26 cellular contexts compared by ENCODE assay signal in genomic region chr11:132744771-132745170, GRCh38.
DNase-seq lines count a peak whose midpoint lies in the region; ATAC-seq, FAIRE-seq and TF ChIP-seq lines count a peak whose summit lies in the region.
"Had no signal": no experiment of that assay in that cellular context is flagged by ENCODE, and none has a peak within 500 bp of the region (broad histone marks: within the 10 kb centered on the region; RNA-seq: fewer than 3 reads in every experiment).

No MANE protein-coding gene starts in this region.

- no peaks in the 10 kb centered on the region for H3K36me3 ChIP-seq in astrocyte (ENCODE audit: insufficient read depth, low read length)
- no peaks in the 10 kb centered on the region for H3K36me3 ChIP-seq in spleen
- H3K36me3 ChIP-seq: BE2C, neutrophil, transverse colon had no signal

- H3K79me2 ChIP-seq in astrocyte (ENCODE audit: insufficient read depth, low read length) = no peaks in the 10 kb centered on the region

- intact Hi-C loops in spleen (cut with DNase I; ENCODE audit: low total_unique reads) = no loop called here

- peak overlapping the region; percentile 71 for H3K27ac ChIP-seq in astrocyte (ENCODE audit: low read depth, low read length)
- no peak overlapping the region for H3K27ac ChIP-seq in spleen
- H3K27ac ChIP-seq: neutrophil, transverse colon had no signal

- no peaks in the 10 kb centered on the region for H4K20me1 ChIP-seq in astrocyte (ENCODE audit: insufficient read depth, low read length)

- H3K27ac Mint-ChIP-seq in HFFc6 (peak overlapping the region; percentile 89), astrocyte (ENCODE audit: unreplicated experiment) (peak overlapping the region; percentile 87)
- H3K27ac Mint-ChIP-seq: activated naive CD4-positive, alpha-beta T cell treated with anti-CD3 and anti-CD28 coated beads for 36 hours had no signal

- TF ChIP-seq CTCF in AG09309 (IDR thresholded peaks at IDR 0.05; ENCODE audit: control insufficient read depth, insufficient read depth, low read depth, low read length, missing control alignments) (no peak), HFFc6 (IDR thresholded peaks at IDR 0.05) (no peak), astrocyte (IDR thresholded peaks at IDR 0.05; ENCODE audit: insufficient read depth, low read depth, low read length) (no peak), spleen (IDR thresholded peaks at IDR 0.05 in 8 of 11, conservative IDR thresholded peaks at IDR 0.05 in 3 of 11) (no peak)

- H3K4me3 ChIP-seq in AG09309 (ENCODE audit: control insufficient read depth, low read depth, low read length) (no peak overlapping the region), astrocyte (ENCODE audit: insufficient read depth, low read depth, low read length) (no peak overlapping the region), spleen (no peak overlapping the region)
- H3K4me3 ChIP-seq: transverse colon had no signal

- FAIRE-seq in astrocyte (lab: Jason Lieb, UNC) = peak; percentile 88
- FAIRE-seq: G401.6, GM19239, H54, RCC 7860 had no signal

- H2AFZ ChIP-seq in astrocyte (ENCODE audit: low read depth, low read length) = peak overlapping the region; percentile 61

- DNase-seq in AG09309 (ENCODE audit: low read depth) = peak; percentile 14
- peak; percentile 69 for DNase-seq in HFFc6
- DNase-seq in astrocyte (ENCODE audit: low read depth) = peak; percentile 71
- DNase-seq in myocyte (ENCODE audit: low read depth) = peak; percentile 1
- DNase-seq in ecto neural progenitor cell (ENCODE audit: low spot score) = no peak
- DNase-seq in spleen = no peak
- DNase-seq: activated CD8-positive, alpha-beta memory T cell treated with anti-CD3 and anti-CD28 coated beads for 24 hours; activated naive CD4-positive, alpha-beta T cell treated with anti-CD3 and anti-CD28 coated beads for 36 hours; activated T-cell treated with anti-CD3 and anti-CD28 coated beads, Interleukin-2, amount 50 U/mL, for 48 hours; BE2C; glutamatergic neuron; NCI-H510A; NK-92 treated with Interleukin-12 subunit alpha and Interleukin-12 subunit beta, amount 100 ng/mL, for 24 hours; stimulated activated CD4-positive, alpha-beta T cell treated with anti-CD3 and anti-CD28 coated beads, Interleukin-4, amount 100 ng/mL, for 24 hours; stimulated activated naive CD8-positive, alpha-beta T cell treated with anti-CD3 and anti-CD28 coated beads, Interleukin-15, amount 100 ng/mL, for 72 hours; T1000; transverse colon had no signal

- H3K4me1 Mint-ChIP-seq in HFFc6 (ENCODE audit: low read depth) (peaks cover 42% of the 10 kb centered on the region), astrocyte (ENCODE audit: low read depth, unreplicated experiment) (peaks cover 28% of the 10 kb centered on the region)
- H3K4me1 Mint-ChIP-seq: central memory CD8-positive, alpha-beta T cell; stimulated activated naive CD8-positive, alpha-beta T cell treated with anti-CD3 and anti-CD28 coated beads, Interleukin-15, amount 100 ng/mL, for 72 hours had no signal

- no peak for TF ChIP-seq POLR2A in spleen (IDR thresholded peaks at IDR 0.05)

- H3K4me1 ChIP-seq in astrocyte (ENCODE audit: insufficient read depth, low read length) (peaks cover 14% of the 10 kb centered on the region), spleen (no peaks in the 10 kb centered on the region)
- H3K4me1 ChIP-seq: BE2C, transverse colon had no signal

- ATAC-seq in GM21576 (IDR thresholded peaks at IDR 0.05; ENCODE audit: unreplicated experiment) (no peak), GM18520 (IDR thresholded peaks at IDR 0.05; ENCODE audit: unreplicated experiment) (no peak)
- ATAC-seq: activated CD4-positive, CD25-positive, alpha-beta regulatory T cell treated with anti-CD3 and anti-CD28 coated beads, Interleukin-2, amount 50 U/mL, for 24 hours; stimulated activated naive CD8-positive, alpha-beta T cell treated with anti-CD3 and anti-CD28 coated beads, Interleukin-15, amount 100 ng/mL, for 72 hours had no signal

- H3K9me3 Mint-ChIP-seq in HFFc6 (no peaks in the 10 kb centered on the region), astrocyte (ENCODE audit: unreplicated experiment) (no peaks in the 10 kb centered on the region)
- H3K9me3 Mint-ChIP-seq: stimulated activated naive CD8-positive, alpha-beta T cell treated with anti-CD3 and anti-CD28 coated beads, Interleukin-15, amount 100 ng/mL, for 72 hours had no signal

- WGBS in spleen, 5 donors = 61 to 74% (median 71%) methylated on average over 8 of the region's 8 CpGs

- H3K9me3 ChIP-seq in astrocyte (ENCODE audit: insufficient read depth, low read depth, low read length) (no peaks in the 10 kb centered on the region), spleen (peaks cover 0 to 2% (median 0%) of the 10 kb centered on the region in 8 donors)
- H3K9me3 ChIP-seq: BE2C, neutrophil, transverse colon had no signal

- H3K27me3 Mint-ChIP-seq in HFFc6 (ENCODE audit: insufficient read depth) (no peaks in the 10 kb centered on the region), astrocyte (ENCODE audit: low read depth, unreplicated experiment) (no peaks in the 10 kb centered on the region)
- H3K27me3 Mint-ChIP-seq: central memory CD8-positive, alpha-beta T cell; stimulated activated naive CD8-positive, alpha-beta T cell treated with anti-CD3 and anti-CD28 coated beads, Interleukin-15, amount 100 ng/mL, for 72 hours had no signal

- peak overlapping the region; percentile 64 for H3K4me2 ChIP-seq in astrocyte (ENCODE audit: low read length)

- peak overlapping the region; percentile 64 for H3K4me3 Mint-ChIP-seq in HFFc6
- H3K4me3 Mint-ChIP-seq in astrocyte (ENCODE audit: unreplicated experiment) = no peak overlapping the region
- H3K4me3 Mint-ChIP-seq: activated naive CD4-positive, alpha-beta T cell treated with anti-CD3 and anti-CD28 coated beads for 36 hours; central memory CD8-positive, alpha-beta T cell; stimulated activated naive CD8-positive, alpha-beta T cell treated with anti-CD3 and anti-CD28 coated beads, Interleukin-15, amount 100 ng/mL, for 72 hours had no signal

- H3K9ac ChIP-seq in astrocyte (ENCODE audit: low read length) = peak overlapping the region; percentile 35

- no peaks in the 10 kb centered on the region for H3K36me3 Mint-ChIP-seq in HFFc6 (ENCODE audit: low read depth)
- H3K36me3 Mint-ChIP-seq in astrocyte (ENCODE audit: low read depth, unreplicated experiment) = no peaks in the 10 kb centered on the region

- H3K27me3 ChIP-seq in astrocyte (ENCODE audit: insufficient read depth, low read length) (no peaks in the 10 kb centered on the region), spleen (replicated peaks in 1 of 7) (no peaks in the 10 kb centered on the region)
- H3K27me3 ChIP-seq: BE2C, neutrophil, transverse colon had no signal

Comparison
In these comparisons a context has a peak if more than half of its experiments do, and no peak if none do; other contexts are left out.
1. DNase-seq: peak in AG09309 (single experiment), HFFc6 (single experiment), astrocyte (single experiment) and myocyte (single experiment); none in ecto neural progenitor cell (single experiment) and spleen (single experiment).